In genomic region chr11:87451400-87451799, GRCh38 we compare ENCODE assay signal across 1 cellular context.
TF ChIP-seq lines count a peak whose summit lies in the region.

No MANE protein-coding gene starts in this region.

TF ChIP-seq in GM23338, 12 proteins besides CTCF, POLR2A, EP300 and RAD21:
- TF ChIP-seq ZNF462 (CRISPR knock-in tag; IDR thresholded peaks at IDR 0.05) (no peak), EZH2phosphoT487 (IDR thresholded peaks at IDR 0.05; ENCODE audit: unreplicated experiment) (no peak), REST (IDR thresholded peaks at IDR 0.05; ENCODE audit: unreplicated experiment) (no peak), EZH2 (IDR thresholded peaks at IDR 0.05; ENCODE audit: low read depth, unreplicated experiment) (no peak)
TF ChIP-seq in GM23338: peak in this region for 0.
